ENCODE assay signal across 1 cellular context in the genomic region with DNA sequence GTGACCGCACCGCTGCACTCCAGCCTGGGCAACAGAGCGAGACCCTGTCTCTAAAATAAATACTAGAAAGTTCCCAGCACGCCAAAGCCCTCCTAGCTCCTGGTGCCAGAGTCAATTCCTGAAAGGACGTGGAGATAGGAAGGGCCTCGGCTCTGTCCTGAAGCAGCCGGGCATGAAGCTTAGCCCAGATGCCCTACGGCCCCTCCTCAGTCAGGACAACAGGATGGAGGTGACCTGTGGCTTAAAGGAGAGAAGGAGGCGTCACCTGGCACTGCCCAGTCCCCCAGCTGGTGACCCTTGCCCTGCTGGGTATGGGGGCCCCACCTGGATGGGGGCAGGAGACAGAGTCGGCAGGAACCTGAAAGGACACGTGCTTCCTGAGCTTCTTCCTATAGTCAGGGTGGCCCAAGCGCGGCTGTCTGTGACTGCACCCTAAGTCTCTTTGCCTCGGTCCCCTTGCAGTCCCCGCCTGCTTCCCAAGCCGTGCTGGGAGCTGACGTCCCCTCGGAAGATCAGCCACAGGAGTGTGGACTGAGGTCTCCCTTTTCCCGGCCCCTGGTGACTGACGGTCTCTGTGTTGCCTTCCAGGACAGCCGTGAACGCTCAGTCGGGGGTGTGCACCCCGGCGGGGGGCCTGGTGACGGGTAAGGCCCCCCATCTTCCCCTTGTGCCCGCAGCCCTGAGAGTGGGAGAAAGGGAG.
TF ChIP-seq lines count a peak whose summit lies in the region.

No MANE protein-coding gene starts in this region.

TF ChIP-seq in HEK293, 187 proteins besides CTCF, POLR2A, EP300 and RAD21 (continued from another document):
- TF ChIP-seq, protein P1, sequence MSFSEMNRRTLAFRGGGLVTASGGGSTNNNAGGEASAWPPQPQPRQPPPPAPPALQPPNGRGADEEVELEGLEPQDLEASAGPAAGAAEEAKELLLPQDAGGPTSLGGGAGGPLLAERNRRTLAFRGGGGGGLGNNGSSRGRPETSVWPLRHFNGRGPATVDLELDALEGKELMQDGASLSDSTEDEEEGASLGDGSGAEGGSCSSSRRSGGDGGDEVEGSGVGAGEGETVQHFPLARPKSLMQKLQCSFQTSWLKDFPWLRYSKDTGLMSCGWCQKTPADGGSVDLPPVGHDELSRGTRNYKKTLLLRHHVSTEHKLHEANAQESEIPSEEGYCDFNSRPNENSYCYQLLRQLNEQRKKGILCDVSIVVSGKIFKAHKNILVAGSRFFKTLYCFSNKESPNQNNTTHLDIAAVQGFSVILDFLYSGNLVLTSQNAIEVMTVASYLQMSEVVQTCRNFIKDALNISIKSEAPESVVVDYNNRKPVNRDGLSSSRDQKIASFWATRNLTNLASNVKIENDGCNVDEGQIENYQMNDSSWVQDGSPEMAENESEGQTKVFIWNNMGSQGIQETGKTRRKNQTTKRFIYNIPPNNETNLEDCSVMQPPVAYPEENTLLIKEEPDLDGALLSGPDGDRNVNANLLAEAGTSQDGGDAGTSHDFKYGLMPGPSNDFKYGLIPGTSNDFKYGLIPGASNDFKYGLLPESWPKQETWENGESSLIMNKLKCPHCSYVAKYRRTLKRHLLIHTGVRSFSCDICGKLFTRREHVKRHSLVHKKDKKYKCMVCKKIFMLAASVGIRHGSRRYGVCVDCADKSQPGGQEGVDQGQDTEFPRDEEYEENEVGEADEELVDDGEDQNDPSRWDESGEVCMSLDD (tag by site-specific recombination; IDR thresholded peaks at IDR 0.05): 0 out of 2 replicates have a peak, but pooled peaks have one; percentile 16
- TF ChIP-seq ZNF394 (tag by site-specific recombination; IDR thresholded peaks at IDR 0.05; ENCODE audit: borderline replicate concordance): no peak
